Comparison of ENCODE assay signal across 1 cellular context in the genomic region with DNA sequence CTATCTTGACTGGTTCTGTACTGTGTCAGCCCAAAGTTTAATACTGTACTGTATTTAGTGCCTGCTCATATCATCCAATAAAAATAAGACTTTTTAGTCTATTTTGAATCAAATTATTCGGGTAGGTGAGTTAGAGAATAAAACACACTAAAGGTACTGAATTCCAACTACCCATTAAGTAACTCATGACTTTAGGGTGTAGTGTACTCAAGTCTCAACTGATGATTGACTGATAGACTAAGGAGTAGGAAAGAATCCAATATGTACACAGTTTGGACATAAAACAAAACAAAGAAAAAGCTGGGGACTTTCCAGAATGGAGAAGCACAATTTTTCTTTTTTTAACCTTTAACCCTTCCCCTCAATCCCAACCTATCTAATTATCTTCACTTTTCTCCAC.
TF ChIP-seq lines count a peak whose summit lies in the region.

No MANE protein-coding gene starts in this region.

TF ChIP-seq in K562, 482 proteins besides CTCF, POLR2A, EP300 and RAD21:
- TF ChIP-seq, protein P1, sequence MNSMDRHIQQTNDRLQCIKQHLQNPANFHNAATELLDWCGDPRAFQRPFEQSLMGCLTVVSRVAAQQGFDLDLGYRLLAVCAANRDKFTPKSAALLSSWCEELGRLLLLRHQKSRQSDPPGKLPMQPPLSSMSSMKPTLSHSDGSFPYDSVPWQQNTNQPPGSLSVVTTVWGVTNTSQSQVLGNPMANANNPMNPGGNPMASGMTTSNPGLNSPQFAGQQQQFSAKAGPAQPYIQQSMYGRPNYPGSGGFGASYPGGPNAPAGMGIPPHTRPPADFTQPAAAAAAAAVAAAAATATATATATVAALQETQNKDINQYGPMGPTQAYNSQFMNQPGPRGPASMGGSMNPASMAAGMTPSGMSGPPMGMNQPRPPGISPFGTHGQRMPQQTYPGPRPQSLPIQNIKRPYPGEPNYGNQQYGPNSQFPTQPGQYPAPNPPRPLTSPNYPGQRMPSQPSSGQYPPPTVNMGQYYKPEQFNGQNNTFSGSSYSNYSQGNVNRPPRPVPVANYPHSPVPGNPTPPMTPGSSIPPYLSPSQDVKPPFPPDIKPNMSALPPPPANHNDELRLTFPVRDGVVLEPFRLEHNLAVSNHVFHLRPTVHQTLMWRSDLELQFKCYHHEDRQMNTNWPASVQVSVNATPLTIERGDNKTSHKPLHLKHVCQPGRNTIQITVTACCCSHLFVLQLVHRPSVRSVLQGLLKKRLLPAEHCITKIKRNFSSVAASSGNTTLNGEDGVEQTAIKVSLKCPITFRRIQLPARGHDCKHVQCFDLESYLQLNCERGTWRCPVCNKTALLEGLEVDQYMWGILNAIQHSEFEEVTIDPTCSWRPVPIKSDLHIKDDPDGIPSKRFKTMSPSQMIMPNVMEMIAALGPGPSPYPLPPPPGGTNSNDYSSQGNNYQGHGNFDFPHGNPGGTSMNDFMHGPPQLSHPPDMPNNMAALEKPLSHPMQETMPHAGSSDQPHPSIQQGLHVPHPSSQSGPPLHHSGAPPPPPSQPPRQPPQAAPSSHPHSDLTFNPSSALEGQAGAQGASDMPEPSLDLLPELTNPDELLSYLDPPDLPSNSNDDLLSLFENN (IDR thresholded peaks at IDR 0.05; ENCODE audit: low read depth in 2 of 2, low read length in 2 of 2), result no peak
- TF ChIP-seq, protein P2, sequence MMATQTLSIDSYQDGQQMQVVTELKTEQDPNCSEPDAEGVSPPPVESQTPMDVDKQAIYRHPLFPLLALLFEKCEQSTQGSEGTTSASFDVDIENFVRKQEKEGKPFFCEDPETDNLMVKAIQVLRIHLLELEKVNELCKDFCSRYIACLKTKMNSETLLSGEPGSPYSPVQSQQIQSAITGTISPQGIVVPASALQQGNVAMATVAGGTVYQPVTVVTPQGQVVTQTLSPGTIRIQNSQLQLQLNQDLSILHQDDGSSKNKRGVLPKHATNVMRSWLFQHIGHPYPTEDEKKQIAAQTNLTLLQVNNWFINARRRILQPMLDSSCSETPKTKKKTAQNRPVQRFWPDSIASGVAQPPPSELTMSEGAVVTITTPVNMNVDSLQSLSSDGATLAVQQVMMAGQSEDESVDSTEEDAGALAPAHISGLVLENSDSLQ (IDR thresholded peaks at IDR 0.05), result 0 out of 2 replicates have a peak, but pooled peaks have one; percentile 5
- TF ChIP-seq CHD4 (IDR thresholded peaks at IDR 0.05; ENCODE audit: insufficient read depth, insufficient replicate concordance, low read depth, low read length, poor library complexity, severe bottlenecking) (no peak), TAF7 (tag; IDR thresholded peaks at IDR 0.05) (no peak), MEIS2 (IDR thresholded peaks at IDR 0.05; ENCODE audit: partially characterized antibody) (peak; percentile 5), MAFK (IDR thresholded peaks at IDR 0.05; ENCODE audit: low read length) (no peak), ZBTB8A (IDR thresholded peaks at IDR 0.05; ENCODE audit: partially characterized antibody) (no peak), FOXA3 (CRISPR knock-in tag; conservative IDR thresholded peaks at IDR 0.05 in 1 of 2, IDR thresholded peaks at IDR 0.05 in 1 of 2) (no peak), ZNF165 (CRISPR knock-in tag; IDR thresholded peaks at IDR 0.05; ENCODE audit: borderline replicate concordance) (no peak), KDM5B (IDR thresholded peaks at IDR 0.05; ENCODE audit: insufficient replicate concordance, low read depth, low read length) (no peak), THRAP3 (IDR thresholded peaks at IDR 0.05; ENCODE audit: borderline replicate concordance) (no peak), ARID1B (IDR thresholded peaks at IDR 0.05) (no peak)
- TF ChIP-seq, protein P3, sequence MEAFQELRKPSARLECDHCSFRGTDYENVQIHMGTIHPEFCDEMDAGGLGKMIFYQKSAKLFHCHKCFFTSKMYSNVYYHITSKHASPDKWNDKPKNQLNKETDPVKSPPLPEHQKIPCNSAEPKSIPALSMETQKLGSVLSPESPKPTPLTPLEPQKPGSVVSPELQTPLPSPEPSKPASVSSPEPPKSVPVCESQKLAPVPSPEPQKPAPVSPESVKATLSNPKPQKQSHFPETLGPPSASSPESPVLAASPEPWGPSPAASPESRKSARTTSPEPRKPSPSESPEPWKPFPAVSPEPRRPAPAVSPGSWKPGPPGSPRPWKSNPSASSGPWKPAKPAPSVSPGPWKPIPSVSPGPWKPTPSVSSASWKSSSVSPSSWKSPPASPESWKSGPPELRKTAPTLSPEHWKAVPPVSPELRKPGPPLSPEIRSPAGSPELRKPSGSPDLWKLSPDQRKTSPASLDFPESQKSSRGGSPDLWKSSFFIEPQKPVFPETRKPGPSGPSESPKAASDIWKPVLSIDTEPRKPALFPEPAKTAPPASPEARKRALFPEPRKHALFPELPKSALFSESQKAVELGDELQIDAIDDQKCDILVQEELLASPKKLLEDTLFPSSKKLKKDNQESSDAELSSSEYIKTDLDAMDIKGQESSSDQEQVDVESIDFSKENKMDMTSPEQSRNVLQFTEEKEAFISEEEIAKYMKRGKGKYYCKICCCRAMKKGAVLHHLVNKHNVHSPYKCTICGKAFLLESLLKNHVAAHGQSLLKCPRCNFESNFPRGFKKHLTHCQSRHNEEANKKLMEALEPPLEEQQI (IDR thresholded peaks at IDR 0.05), result no peak
